Comparison of ENCODE assay signal across 37 cellular contexts in the genomic region with DNA sequence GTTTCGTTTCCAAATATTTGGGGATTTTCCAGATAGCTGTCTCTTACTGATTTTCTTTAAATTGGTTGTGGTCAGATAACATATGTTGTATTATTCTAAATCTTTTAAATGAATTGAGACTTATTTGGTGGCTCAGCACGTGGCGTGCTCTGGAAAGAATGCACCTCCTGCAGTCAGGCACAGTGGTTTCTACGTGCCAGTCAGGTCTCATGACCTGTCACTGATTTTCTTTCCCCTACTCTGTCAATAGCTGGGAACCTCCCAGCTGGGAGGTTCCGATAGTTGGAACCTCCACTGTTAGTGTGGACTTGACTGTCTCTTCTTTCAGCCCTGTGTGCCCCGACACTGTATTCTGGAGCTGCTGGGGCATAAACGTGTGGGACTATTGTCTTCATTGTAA.
"Had no signal": no experiment of that assay in that cellular context is flagged by ENCODE, and none has a peak within 500 bp of the region (broad histone marks: within the 10 kb centered on the region; RNA-seq: fewer than 3 reads in every experiment).

No MANE protein-coding gene starts in this region.

- H3K27ac Mint-ChIP-seq: activated CD4-positive, alpha-beta T cell treated with anti-CD3 and anti-CD28 coated beads for 36 hours; activated CD4-positive, alpha-beta T cell treated with anti-CD3 and anti-CD28 coated beads, Interleukin-2, amount 10 ng/mL, durations not matched to agents 24 days and 14 days; activated CD8-positive, alpha-beta T cell treated with anti-CD3 and anti-CD28 coated beads for 36 hours; activated naive CD8-positive, alpha-beta T cell; brain; dendritic cell treated with granulocyte-macrophage colony-stimulating factor and Interleukin-4, amounts not matched to agents 40 ng/mL and 50 ng/mL, for 4 days; effector memory CD8-positive, alpha-beta T cell; T-cell; T-helper 1 cell treated with Interleukin-12 subunit alpha and Interleukin-12 subunit beta and Interleukin-4 antibody, amounts not matched to agents 30 μg/mL and 1 μg/mL, for 36 hours; T-helper 2 cell treated with Interferon-gamma antibody and Interleukin-4, amounts not matched to agents 5 μg/mL and 100 μg/mL, for 36 hours had no signal

- H3K27me3 Mint-ChIP-seq: activated T-helper 17 cell treated with anti-CD3 and anti-CD28 coated beads, Interleukin-2, amount 50 U/mL, for 72 hours; central memory CD8-positive, alpha-beta T cell had no signal

- H3K9me3 ChIP-seq: breast epithelium, esophagus squamous epithelium, gastroesophageal sphincter had no signal

- H3K36me3 Mint-ChIP-seq: brain, T-cell had no signal

- H3K4me3 Mint-ChIP-seq: activated CD4-positive, alpha-beta T cell treated with anti-CD3 and anti-CD28 coated beads for 36 hours; activated CD4-positive, alpha-beta T cell treated with anti-CD3 and anti-CD28 coated beads, Interleukin-2, amount 10 ng/mL, durations not matched to agents 24 days and 14 days; activated CD8-positive, alpha-beta T cell treated with anti-CD3 and anti-CD28 coated beads for 36 hours; activated naive CD8-positive, alpha-beta T cell; activated T-cell treated with anti-CD3 and anti-CD28 coated beads, Interleukin-2, amount 50 U/mL, for 4 hours; activated T-helper 17 cell treated with anti-CD3 and anti-CD28 coated beads, Interleukin-2, amount 50 U/mL, for 72 hours; brain; central memory CD8-positive, alpha-beta T cell; dendritic cell treated with granulocyte-macrophage colony-stimulating factor and Interleukin-4, amounts not matched to agents 40 ng/mL and 50 ng/mL, for 4 days; effector memory CD8-positive, alpha-beta T cell; T-cell; T-helper 1 cell treated with Interleukin-12 subunit alpha and Interleukin-12 subunit beta and Interleukin-4 antibody, amounts not matched to agents 30 μg/mL and 1 μg/mL, for 36 hours; T-helper 2 cell treated with Interferon-gamma antibody and Interleukin-4, amounts not matched to agents 5 μg/mL and 100 μg/mL, for 36 hours had no signal

- DNase-seq: activated CD4-positive, alpha-beta T cell treated with anti-CD3 and anti-CD28 coated beads for 36 hours; activated CD4-positive, alpha-beta T cell treated with anti-CD3 and anti-CD28 coated beads, Interleukin-2, amount 10 ng/mL, durations not matched to agents 24 days and 14 days; activated CD4-positive, alpha-beta T cell treated with anti-CD3 and anti-CD28 coated beads, Interleukin-2, amount 50 U/mL, for 4 hours; activated CD4-positive, CD25-positive, alpha-beta regulatory T cell; activated CD4-positive, CD25-positive, alpha-beta regulatory T cell treated with anti-CD3 and anti-CD28 coated beads, Interleukin-2, amount 50 U/mL, for 72 hours; activated CD8-positive, alpha-beta memory T cell treated with anti-CD3 and anti-CD28 coated beads for 24 hours; activated CD8-positive, alpha-beta T cell treated with anti-CD3 and anti-CD28 coated beads for 36 hours; activated effector memory CD4-positive, alpha-beta T cell treated with Interleukin-2 at 50 U/mL for 16 hours; activated gamma-delta T cell treated with Interleukin-2 at 50 U/mL for 16 hours; activated naive CD4-positive, alpha-beta T cell treated with anti-CD3 and anti-CD28 coated beads, Interleukin-2, amount 50 U/mL, for 16 hours; activated naive CD4-positive, alpha-beta T cell treated with Interleukin-2 at 50 U/mL for 16 hours; activated T-cell treated with anti-CD3 and anti-CD28 coated beads, Interleukin-2, amount 50 U/mL, for 4 hours; amniotic stem cell; anterior cingulate cortex; effector CD4-positive, alpha-beta T cell; effector memory CD8-positive, alpha-beta T cell; esophagus squamous epithelium; foreskin melanocyte; heart right ventricle; T-cell; T1000; WERI-Rb-1 had no signal

- H3K4me2 ChIP-seq: hepatocyte had no signal

- H3K9me3 Mint-ChIP-seq: activated CD4-positive, alpha-beta T cell treated with anti-CD3 and anti-CD28 coated beads, Interleukin-2, amount 10 ng/mL, durations not matched to agents 24 days and 14 days; activated CD8-positive, alpha-beta T cell treated with anti-CD3 and anti-CD28 coated beads for 36 hours; activated T-helper 17 cell treated with anti-CD3 and anti-CD28 coated beads, Interleukin-2, amount 50 U/mL, for 72 hours; central memory CD8-positive, alpha-beta T cell; dendritic cell treated with granulocyte-macrophage colony-stimulating factor and Interleukin-4, amounts not matched to agents 40 ng/mL and 50 ng/mL, for 4 days; effector memory CD8-positive, alpha-beta T cell; T-cell; T-helper 1 cell treated with Interleukin-12 subunit alpha and Interleukin-12 subunit beta and Interleukin-4 antibody, amounts not matched to agents 30 μg/mL and 1 μg/mL, for 36 hours; T-helper 2 cell treated with Interferon-gamma antibody and Interleukin-4, amounts not matched to agents 5 μg/mL and 100 μg/mL, for 36 hours had no signal

- H3K36me3 ChIP-seq: breast epithelium, cardiac muscle cell, gastroesophageal sphincter had no signal

- H2AFZ ChIP-seq: hepatocyte had no signal

- FAIRE-seq: endometrium, endothelial cell of umbilical vein had no signal

- H3K4me1 Mint-ChIP-seq: central memory CD8-positive, alpha-beta T cell; T-cell had no signal

- H3K4me3 ChIP-seq: breast epithelium, cardiac muscle cell, coronary artery, esophagus squamous epithelium, gastroesophageal sphincter, heart right ventricle, hepatocyte had no signal

- H3K27ac ChIP-seq: breast epithelium, cardiac muscle cell, coronary artery, epithelial cell of prostate, esophagus squamous epithelium, gastroesophageal sphincter, heart right ventricle, hepatocyte, WERI-Rb-1 had no signal

- H3K4me1 ChIP-seq: breast epithelium had no signal

- H3K79me2 ChIP-seq: hepatocyte had no signal

- H3K27me3 ChIP-seq: breast epithelium had no signal

- ATAC-seq: activated CD4-positive, alpha-beta T cell treated with anti-CD3 and anti-CD28 coated beads for 36 hours; activated CD8-positive, alpha-beta T cell treated with anti-CD3 and anti-CD28 coated beads for 36 hours; activated T-cell treated with anti-CD3 and anti-CD28 coated beads, Interleukin-2, amount 50 U/mL, for 4 hours; activated T-helper 17 cell treated with anti-CD3 and anti-CD28 coated beads, Interleukin-2, amount 50 U/mL, for 72 hours; effector memory CD8-positive, alpha-beta T cell; gastroesophageal sphincter; heart right ventricle; T-cell had no signal
